In the genomic region with DNA sequence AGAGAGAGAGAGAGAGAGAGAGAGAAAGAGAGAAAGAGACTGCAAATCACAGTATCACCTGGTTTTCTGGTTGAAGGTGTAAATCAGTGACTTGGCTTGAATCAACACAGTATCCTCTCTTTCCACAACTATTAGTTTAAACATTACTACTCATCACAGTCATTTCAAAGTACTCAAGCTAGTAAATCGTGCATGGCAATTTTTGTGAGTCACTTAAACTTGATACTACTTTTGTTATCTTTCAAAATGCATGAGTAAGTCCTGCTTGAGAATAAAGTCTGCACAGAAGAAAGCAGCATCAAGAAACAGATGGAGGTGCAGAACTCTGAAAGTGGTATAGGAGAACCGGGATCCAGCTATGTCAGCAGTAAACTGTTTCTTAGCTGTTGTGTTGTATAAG, we compare ENCODE assay signal across 16 cellular contexts.
A peak's percentile ranks its signal among the peaks of the same experiment; 100 is the strongest.
DNase-seq lines count a peak whose midpoint lies in the region; ATAC-seq and TF ChIP-seq lines count a peak whose summit lies in the region.
"Had no signal": no experiment of that assay in that cellular context is flagged by ENCODE, and none has a peak within 500 bp of the region (broad histone marks: within the 10 kb centered on the region; RNA-seq: fewer than 3 reads in every experiment).

No MANE protein-coding gene starts in this region.

- ATAC-seq in GM19455 (IDR thresholded peaks at IDR 0.05; ENCODE audit: unreplicated experiment), result no peak
- ATAC-seq: GM23338, HCT116 had no signal

- H3K4me2 ChIP-seq in hepatocyte, result no peak overlapping the region
- H3K4me2 ChIP-seq: GM23338 had no signal

- H3K9me2 ChIP-seq in hepatocyte (replicated peaks; ENCODE audit: insufficient read depth), result no peaks in the 10 kb centered on the region

- no peaks in the 10 kb centered on the region for H4K20me1 ChIP-seq in hepatocyte (ENCODE audit: insufficient read depth, poor library complexity, severe bottlenecking)

- no peak overlapping the region for H3K4me3 ChIP-seq in hepatocyte
- H3K4me3 ChIP-seq: GM23338 had no signal

- no peak for TF ChIP-seq CTCF in hepatocyte (IDR thresholded peaks at IDR 0.05; ENCODE audit: poor library complexity)

- no peaks in the 10 kb centered on the region for H3K27me3 ChIP-seq in hepatocyte

- no peak overlapping the region for H2AFZ ChIP-seq in hepatocyte
- H2AFZ ChIP-seq: GM23338 had no signal

- DNase-seq in A172 (ENCODE audit: low spot score), result peak; percentile 23
- peak; percentile 1 for DNase-seq in HS-27A (ENCODE audit: low read depth)
- DNase-seq in RKO (ENCODE audit: low spot score), result peak; percentile 1
- DNase-seq in hepatocyte (ENCODE audit: low spot score), result no peak
- no peak for DNase-seq in NCI-H524 (lab: John Stamatoyannopoulos, UW)
- DNase-seq: 8988T; C1 segment of cervical spinal cord; CD4-positive, alpha-beta memory T cell; COR-L47; DMS153; DMS79 treated with DMSO at 0.1 percent for 48 hours; GF-D8; H9 had no signal

- H3K36me3 ChIP-seq in hepatocyte (replicated peaks; ENCODE audit: insufficient read depth, low read depth), result no peaks in the 10 kb centered on the region

- H3K27ac ChIP-seq in hepatocyte, result no peak overlapping the region

- no peaks in the 10 kb centered on the region for H3K79me2 ChIP-seq in hepatocyte

- 60% methylated on average over 2 of the region's 2 CpGs for WGBS in hepatocyte (ENCODE audit: low lambda C conversion rate, missing lambda C conversion rate)

- no peaks in the 10 kb centered on the region for H3K4me1 ChIP-seq in hepatocyte (ENCODE audit: insufficient read depth)

- H3K9me3 ChIP-seq in hepatocyte (ENCODE audit: low read depth), result no peaks in the 10 kb centered on the region

Comparison
In these comparisons a context has a peak if more than half of its experiments do, and no peak if none do; other contexts are left out.
1. DNase-seq: peak in A172 (single experiment), HS-27A (single experiment) and RKO (single experiment); none in hepatocyte (single experiment) and NCI-H524 (0 of 2).